Comparison of ENCODE assay signal across 21 cellular contexts in the genomic region with DNA sequence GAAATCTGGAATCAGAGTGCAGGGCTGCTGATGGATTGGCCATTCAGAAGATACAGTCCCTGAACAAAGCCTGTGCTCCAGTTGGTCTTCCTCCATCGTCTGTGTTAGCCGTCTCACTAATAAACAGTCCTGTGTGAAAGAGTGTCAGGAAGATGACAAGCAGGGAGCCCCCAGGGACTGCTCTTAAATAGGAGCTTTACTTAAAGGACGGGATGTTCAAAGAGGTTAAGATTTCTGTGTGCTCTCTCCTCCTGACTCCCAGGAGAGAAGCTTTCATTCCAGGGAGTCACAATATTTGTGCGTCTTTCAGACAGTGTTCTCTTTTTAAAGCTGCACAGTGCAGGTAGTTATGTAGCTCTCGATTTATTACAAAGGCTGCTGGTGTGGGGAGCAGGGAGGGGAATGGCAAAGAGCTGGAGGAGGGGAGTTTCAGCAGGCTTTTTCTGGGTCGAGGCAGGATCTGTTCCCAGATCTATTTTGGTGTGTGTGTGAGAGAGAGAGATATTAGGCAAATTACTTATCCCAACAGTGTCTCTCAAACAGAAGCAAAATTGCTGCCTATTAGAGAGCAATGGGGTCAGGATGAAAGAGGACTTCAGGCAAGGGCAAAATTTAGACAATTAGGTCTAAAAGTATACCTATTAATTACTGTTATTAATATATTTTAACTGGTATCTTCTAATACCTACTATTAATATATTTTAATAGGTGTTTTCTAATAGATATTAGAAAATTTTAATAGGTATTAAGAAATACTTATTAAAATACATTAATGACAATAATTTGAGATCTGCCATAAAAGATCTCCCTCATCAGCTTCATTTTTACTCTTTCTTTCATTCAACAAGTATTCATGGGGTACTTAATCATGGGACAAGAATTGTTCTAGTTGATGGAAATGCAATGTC. TPM values are rescaled to one million over a fixed set of nuclear protein-coding genes. Genes with fewer than 3 reads are reported as not detected.
DNase-seq lines count a peak whose midpoint lies in the region; ATAC-seq, FAIRE-seq and TF ChIP-seq lines count a peak whose summit lies in the region.
"Had no signal": no experiment of that assay in that cellular context is flagged by ENCODE, and none has a peak within 500 bp of the region (broad histone marks: within the 10 kb centered on the region; RNA-seq: fewer than 3 reads in every experiment).

No MANE protein-coding gene starts in this region.

- intact Hi-C loops in A673 (cut with micrococcal nuclease; ENCODE audit: unreplicated experiment) (no loop called here), body of pancreas (cut with DNase I) (no loop called here)

- POLR2A ChIA-PET in A673 (lab: Charles Lee; ENCODE audit: low non-redundant PET): no interaction called here

- peak; percentile 67 for DNase-seq in A673 (ENCODE audit: low spot score)
- DNase-seq in LHCN-M2 (ENCODE audit: low read depth): peak; percentile 23
- DNase-seq in mesothelial cell of epicardium (ENCODE audit: low spot score in 2 of 2, unreplicated experiment in 2 of 2): no peak
- no peak for DNase-seq in stimulated activated naive CD8-positive, alpha-beta T cell treated with anti-CD3 and anti-CD28 coated beads, Interleukin-15, Interleukin-2, amounts not matched to agents 100 U/mL and 50 U/mL, for 24 hours
- no peak for DNase-seq in activated gamma-delta T cell treated with Interleukin-2 at 50 U/mL for 16 hours
- DNase-seq in body of pancreas: no peak
- no peak for DNase-seq in MM.1S
- DNase-seq: activated CD8-positive, alpha-beta memory T cell treated with anti-CD3 and anti-CD28 coated beads for 24 hours; activated effector memory CD4-positive, alpha-beta T cell treated with anti-CD3 and anti-CD28 coated beads, Interleukin-2, amount 50 U/mL, for 16 hours; aorta; dermis blood vessel endothelial cell; left lung; naive thymus-derived CD4-positive, alpha-beta T cell; NCI-H1048; Peyer's patch; stimulated activated CD4-positive, alpha-beta T cell treated with anti-CD3 and anti-CD28 coated beads, Interleukin-1b, Interleukin-23, amount 100 ng/mL, for 48 hours; testis had no signal

- no peaks in the 10 kb centered on the region for H3K27me3 ChIP-seq in A673 (replicated peaks; ENCODE audit: insufficient read depth, low read depth, low read length, poor library complexity)
- no peaks in the 10 kb centered on the region for H3K27me3 ChIP-seq in body of pancreas
- no peaks in the 10 kb centered on the region for H3K27me3 ChIP-seq in MM.1S (replicated peaks; ENCODE audit: insufficient read depth, low read length)
- H3K27me3 ChIP-seq: left lung, Peyer's patch, testis had no signal

- H3K4me3 ChIP-seq in A673 (ENCODE audit: low read depth, low read length, poor library complexity, severe bottlenecking): no peak overlapping the region
- no peak overlapping the region for H3K4me3 ChIP-seq in body of pancreas
- no peak overlapping the region for H3K4me3 ChIP-seq in MM.1S (ENCODE audit: low read length)
- H3K4me3 ChIP-seq: left lung, Peyer's patch, testis had no signal

- peak overlapping the region; percentile 43 for H3K27ac Mint-ChIP-seq in mesothelial cell of epicardium
- H3K27ac Mint-ChIP-seq: naive thymus-derived CD4-positive, alpha-beta T cell had no signal

- H3F3A ChIP-seq in MM.1S (ENCODE audit: insufficient read depth, low read length): no peaks in the 10 kb centered on the region

- CTCF ChIA-PET in A673 (lab: Charles Lee): interaction anchor here (0.9 kb wide), 1 partner anchor 83 kb away, joined by 6 read pairs; no protein-coding TSS in a partner anchor

- H3K4me2 ChIP-seq in MM.1S (ENCODE audit: low read depth, low read length): no peak overlapping the region

- no peak overlapping the region for H3K9ac ChIP-seq in MM.1S (ENCODE audit: low read length)

- H2AFZ ChIP-seq in MM.1S (ENCODE audit: low read length): no peak overlapping the region

- no peak overlapping the region for H3K4me3 Mint-ChIP-seq in mesothelial cell of epicardium
- H3K4me3 Mint-ChIP-seq: naive thymus-derived CD4-positive, alpha-beta T cell had no signal

- H3K79me2 ChIP-seq in MM.1S (ENCODE audit: low read length): no peaks in the 10 kb centered on the region

- WGBS in body of pancreas, 2 donors: 38 to 41% methylated on average over 6 of the region's 6 CpGs

- H3K4me1 ChIP-seq in A673 (ENCODE audit: insufficient read depth, low read length, poor library complexity, severe bottlenecking): no peaks in the 10 kb centered on the region
- H3K4me1 ChIP-seq in body of pancreas: no peaks in the 10 kb centered on the region
- H3K4me1 ChIP-seq in MM.1S (ENCODE audit: low read length): no peaks in the 10 kb centered on the region
- H3K4me1 ChIP-seq: left lung had no signal

- BruUV-seq in A673 (replicated peaks; lab: Mats Ljungman, UMichigan): no TSS peak

- H3K27me3 Mint-ChIP-seq in mesothelial cell of epicardium (ENCODE audit: low read depth): no peaks in the 10 kb centered on the region

- H3K27ac ChIP-seq in A673 (ENCODE audit: low read depth, low read length, poor library complexity, severe bottlenecking) (no peak overlapping the region), body of pancreas (no peak overlapping the region), MM.1S (ENCODE audit: low read length) (no peak overlapping the region)
- H3K27ac ChIP-seq: left lung, Peyer's patch, testis, VCaP had no signal

- no peaks in the 10 kb centered on the region for H3K9me2 ChIP-seq in MM.1S (replicated peaks; ENCODE audit: insufficient read depth, low read length)

- no peaks in the 10 kb centered on the region for H3K36me3 ChIP-seq in A673 (ENCODE audit: insufficient read depth, low read length, poor library complexity, severe bottlenecking)
- no peaks in the 10 kb centered on the region for H3K36me3 ChIP-seq in body of pancreas (replicated peaks in 1 of 2; ENCODE audit: insufficient read depth in 1 of 2, low read depth in 2 of 2)
- H3K36me3 ChIP-seq in MM.1S (replicated peaks; ENCODE audit: insufficient read depth, low read length): no peaks in the 10 kb centered on the region
- H3K36me3 ChIP-seq: left lung, Peyer's patch had no signal

- peaks cover 4% of the 10 kb centered on the region for H3K9me3 Mint-ChIP-seq in mesothelial cell of epicardium

- peaks cover 1% of the 10 kb centered on the region for H3K36me3 Mint-ChIP-seq in mesothelial cell of epicardium
- H3K36me3 Mint-ChIP-seq: naive thymus-derived CD4-positive, alpha-beta T cell had no signal

- H4K20me1 ChIP-seq in MM.1S (ENCODE audit: insufficient read depth, low read length): no peaks in the 10 kb centered on the region

- no peak for TF ChIP-seq POLR2A in body of pancreas (IDR thresholded peaks at IDR 0.05)

- ATAC-seq in stimulated activated naive CD8-positive, alpha-beta T cell treated with anti-CD3 and anti-CD28 coated beads, Interleukin-15, Interleukin-2, amounts not matched to agents 100 U/mL and 50 U/mL, for 24 hours: no peak
- no peak for ATAC-seq in body of pancreas
- ATAC-seq: left lung; naive thymus-derived CD4-positive, alpha-beta T cell had no signal

- peak; percentile 49 for FAIRE-seq in TTC549 (lab: Jason Lieb, UNC)
- FAIRE-seq: GM18507 had no signal

- TF ChIP-seq CTCF in A673 (conservative IDR thresholded peaks at IDR 0.05; ENCODE audit: low read depth, low read length) (no peak), mesothelial cell of epicardium (IDR thresholded peaks at IDR 0.05; ENCODE audit: unreplicated experiment) (no peak), body of pancreas (IDR thresholded peaks at IDR 0.05) (no peak), MM.1S (IDR thresholded peaks at IDR 0.05; ENCODE audit: low read length) (no peak)

- peaks cover 3% of the 10 kb centered on the region for H3K9me3 ChIP-seq in A673 (ENCODE audit: low read depth, low read length, poor library complexity, severe bottlenecking)
- H3K9me3 ChIP-seq in body of pancreas: no peaks in the 10 kb centered on the region
- no peaks in the 10 kb centered on the region for H3K9me3 ChIP-seq in MM.1S (replicated peaks; ENCODE audit: insufficient read depth, low read length)
- H3K9me3 ChIP-seq: left lung, testis had no signal

- peaks cover 6% of the 10 kb centered on the region for H3K4me1 Mint-ChIP-seq in mesothelial cell of epicardium

RNA-seq across cellular contexts. Expression of a gene that starts 43.7 kb away (rescaled TPM):
- not detected in 2 replicates for total RNA-seq in A673 (2021)
- total RNA-seq in LHCN-M2 (2014; rRNA removed): 2.6 and 4.8 TPM in 2 replicates
- polyA plus RNA-seq in LHCN-M2 (2012): 9.4 TPM
- 0.16 to 0.18 TPM in 2 of 3 replicates, not detected in the other for total RNA-seq in mesothelial cell of epicardium
- not detected for total RNA-seq in body of pancreas
- total RNA-seq: dermis blood vessel endothelial cell; naive thymus-derived CD4-positive, alpha-beta T cell; NCI-H460; Peyer's patch had no signal
- polyA plus RNA-seq: naive thymus-derived CD4-positive, alpha-beta T cell had no signal

RNA-seq across cellular contexts. Expression of a gene that starts 47.4 kb away (rescaled TPM):
- total RNA-seq in A673 (2021): not detected in 2 replicates
- total RNA-seq in LHCN-M2 (2014; rRNA removed): not detected in 2 replicates
- polyA plus RNA-seq in LHCN-M2 (2012): not detected
- total RNA-seq in mesothelial cell of epicardium: 1.2 to 1.9 TPM (median 1.6 TPM) in 3 replicates
- total RNA-seq in body of pancreas: 1 to 10 TPM in 1 of 2 donors, not detected in 1; 1.6 TPM
- total RNA-seq: aorta, dermis blood vessel endothelial cell, NCI-H460 had no signal

Comparison
In these comparisons a context has a peak if more than half of its experiments do, and no peak if none do; other contexts are left out.
1. DNase-seq: peak in A673 (single experiment) and LHCN-M2 (single experiment); none in mesothelial cell of epicardium (0 of 2), stimulated activated naive CD8-positive, alpha-beta T cell treated with anti-CD3 and anti-CD28 coated beads, Interleukin-15, Interleukin-2, amounts not matched to agents 100 U/mL and 50 U/mL, for 24 hours (single experiment), activated gamma-delta T cell treated with Interleukin-2 at 50 U/mL for 16 hours (single experiment), body of pancreas (0 of 4) and MM.1S (single experiment).